Comparison of ENCODE assay signal across 9 cellular contexts in the genomic region with DNA sequence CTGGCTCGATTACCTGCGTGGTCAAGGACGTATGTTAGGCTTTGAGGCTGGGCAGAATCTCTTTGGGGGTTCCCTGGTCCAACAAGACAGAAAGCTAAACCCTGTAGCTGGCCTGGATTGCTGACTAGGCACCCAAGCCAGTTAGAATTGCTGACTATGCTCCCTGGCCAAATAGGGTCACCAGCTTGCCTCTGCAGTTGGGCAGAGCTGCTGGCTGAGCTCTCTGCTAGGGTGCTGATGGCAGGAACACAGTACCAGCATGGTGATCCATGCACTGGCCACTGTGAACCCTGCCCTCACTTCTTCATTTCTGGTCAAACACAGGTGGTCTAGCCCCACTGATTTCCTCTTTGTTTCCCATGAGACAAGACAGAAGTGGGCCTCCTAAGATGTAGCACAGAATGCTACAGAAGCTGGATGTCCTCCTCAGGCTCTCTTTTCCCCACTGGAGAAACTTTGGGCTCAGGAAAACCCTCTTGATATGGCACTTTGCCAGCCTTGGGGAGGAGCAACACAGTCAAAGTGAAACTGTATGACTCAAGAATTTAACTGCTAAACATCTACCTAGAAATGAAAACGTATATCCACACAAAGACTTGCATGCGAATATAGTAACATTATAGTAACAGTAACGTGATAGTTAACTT. TPM values are rescaled to one million over a fixed set of nuclear protein-coding genes. Genes with fewer than 3 reads are reported as not detected.
DNase-seq lines count a peak whose midpoint lies in the region; ATAC-seq, FAIRE-seq and TF ChIP-seq lines count a peak whose summit lies in the region.
"Had no signal": no experiment of that assay in that cellular context is flagged by ENCODE, and none has a peak within 500 bp of the region (broad histone marks: within the 10 kb centered on the region; RNA-seq: fewer than 3 reads in every experiment).

No MANE protein-coding gene starts in this region.

- WGBS in SK-N-SH (ENCODE audit: low lambda C conversion rate) = 30% methylated on average over 6 of the region's 6 CpGs
- WGBS in H1 (ENCODE audit: extremely low coverage in 1 of 2, insufficient coverage in 1 of 2, insufficient read length in 1 of 2, insufficient replicate concordance in 2 of 2, low coverage in 1 of 2, low lambda C conversion rate in 2 of 2, missing lambda C conversion rate in 1 of 2), 2 experiments = 92% methylated on average over 6 of the region's 6 CpGs; no CpG with 5 or more reads in 1 of the 2 experiments

- no peaks in the 10 kb centered on the region for H3K79me1 ChIP-seq in H1 (ENCODE audit: low read depth, low read length)

- H2BK15ac ChIP-seq in H1 (ENCODE audit: low read length) = no peak overlapping the region

- no peak overlapping the region for H3K18ac ChIP-seq in H1 (ENCODE audit: extremely low read depth, low read length)

- H3K36me3 ChIP-seq in CD4-positive, alpha-beta memory T cell (ENCODE audit: insufficient read depth, low read length) = peaks cover 11% of the 10 kb centered on the region
- H3K36me3 ChIP-seq in SK-N-SH (replicated peaks in 1 of 2; ENCODE audit: control insufficient read depth in 1 of 2, insufficient read depth in 2 of 2, low read length in 1 of 2) (peaks cover 0 to 32% of the 10 kb centered on the region in 2 experiments), H1 (ENCODE audit: control insufficient read depth in 2 of 4, insufficient read depth in 4 of 4, low read length in 3 of 4) (no peaks in the 10 kb centered on the region), GM23338 (ENCODE audit: insufficient read depth) (0 out of 2 replicates have a peak, but pooled peaks cover 3% of the 10 kb centered on the region)

- H3F3A ChIP-seq in SK-N-SH (replicated peaks; ENCODE audit: insufficient read depth) (peaks cover 13% of the 10 kb centered on the region), GM23338 (replicated peaks; ENCODE audit: low read depth) (no peaks in the 10 kb centered on the region)

- H3K4me1 Mint-ChIP-seq in CD4-positive, alpha-beta memory T cell = peaks cover 58 to 78% (median 65%) of the 10 kb centered on the region in 4 donors
- H3K4me1 Mint-ChIP-seq in mesothelial cell of epicardium (no peaks in the 10 kb centered on the region), GM23338 (no peaks in the 10 kb centered on the region)

- H3K9me3 ChIP-seq in CD4-positive, alpha-beta memory T cell (ENCODE audit: control insufficient read depth in 1 of 2, low read length in 2 of 2) = peaks cover 0 to 6% of the 10 kb centered on the region in 2 donors
- H3K9me3 ChIP-seq in SK-N-SH (peaks cover 12% of the 10 kb centered on the region; the same call in 1 of the 2 replicates), H1 (ENCODE audit: insufficient read depth in 2 of 2, low read depth in 1 of 2, low read length in 1 of 2) (peaks cover 0 to 2% of the 10 kb centered on the region in 2 experiments; a peak in 1 of 4 replicates)

- peak overlapping the region; percentile 44; the same call in 1 of the 2 replicates for H2BK5ac ChIP-seq in H1 (ENCODE audit: low read depth, low read length)

- H3K56ac ChIP-seq in H1 (replicated peaks; ENCODE audit: insufficient read length, low read depth, low read length) = no peak overlapping the region

- CTCF ChIA-PET in CD4-positive, alpha-beta memory T cell (lab: Charles Lee; ENCODE audit: partially characterized antibody) = interaction anchor here (1.2 kb wide), 1 partner anchor 10 kb away, joined by 3 read pairs; no protein-coding TSS in a partner anchor
- CTCF ChIA-PET in SK-N-SH (lab: Yijun Ruan, JAX) = no interaction called here
- CTCF ChIA-PET in H1 (lab: Charles Lee; ENCODE audit: partially characterized antibody) = no interaction called here

- TF ChIP-seq CTCF in SK-N-SH (IDR thresholded peaks at IDR 0.05) = no peak
- no peak for TF ChIP-seq CTCF in H1 (IDR thresholded peaks at IDR 0.05; ENCODE audit: control extremely low read depth in 1 of 3, insufficient read depth in 1 of 3, low read depth in 1 of 3, low read length in 3 of 3)
- TF ChIP-seq CTCF in mesothelial cell of epicardium (IDR thresholded peaks at IDR 0.05; ENCODE audit: unreplicated experiment) = no peak
- TF ChIP-seq CTCF in GM23338 (conservative IDR thresholded peaks at IDR 0.05; ENCODE audit: low read depth in 2 of 2) = no peak

- peaks cover 49 to 68% of the 10 kb centered on the region in 2 donors for H3K36me3 Mint-ChIP-seq in CD4-positive, alpha-beta memory T cell
- H3K36me3 Mint-ChIP-seq in mesothelial cell of epicardium (peaks cover 2% of the 10 kb centered on the region), GM23338 (ENCODE audit: low read depth) (peaks cover 1% of the 10 kb centered on the region; the same call in 2 of the 3 replicates)

- ATAC-seq in GM21390 (IDR thresholded peaks at IDR 0.05; ENCODE audit: unreplicated experiment) (peak; percentile 61), GM23338 (no peak)

- no peak overlapping the region; the same call in 1 of the 2 replicates for H2BK12ac ChIP-seq in H1 (ENCODE audit: low read depth, low read length)

- peak overlapping the region; percentile 22; the same call in 1 of the 2 replicates for H4K8ac ChIP-seq in H1 (ENCODE audit: extremely low read depth, insufficient read depth, low read length)

- FAIRE-seq in H1 (lab: Jason Lieb, UNC) (no peak), urothelium cell line (lab: Jason Lieb, UNC) (no peak)

- no peak overlapping the region for H4K5ac ChIP-seq in H1 (ENCODE audit: insufficient read length, low read depth, low read length)

- no peak overlapping the region for H3K4ac ChIP-seq in H1 (replicated peaks; ENCODE audit: insufficient read length, low read depth, low read length)

- DNase-seq in CD4-positive, alpha-beta memory T cell = peak in 1 of 5 donors; percentile 32
- no peak for DNase-seq in SK-N-SH
- DNase-seq in H1 (ENCODE audit: low read depth in 1 of 2, low spot score in 2 of 2) = no peak
- DNase-seq in DMS 273 treated with DMSO at 0.1 percent for 48 hours (lab: John Stamatoyannopoulos, UW) = no peak
- no peak for DNase-seq in mesothelial cell of epicardium (ENCODE audit: low spot score in 2 of 2, unreplicated experiment in 2 of 2)
- DNase-seq in GM23338 (ENCODE audit: low spot score) = no peak
- no peak for DNase-seq in urothelium cell line (ENCODE audit: low spot score)
- DNase-seq: foreskin melanocyte had no signal

- H4K20me1 ChIP-seq in SK-N-SH (ENCODE audit: insufficient read depth) (no peaks in the 10 kb centered on the region), H1 (replicated peaks in 1 of 2; ENCODE audit: control insufficient read depth in 1 of 2, insufficient read depth in 2 of 2, low read length in 2 of 2) (no peaks in the 10 kb centered on the region), GM23338 (replicated peaks; ENCODE audit: insufficient read depth) (no peaks in the 10 kb centered on the region)

- H3K79me2 ChIP-seq in SK-N-SH (ENCODE audit: insufficient read depth) (peaks cover 64% of the 10 kb centered on the region), H1 (ENCODE audit: control insufficient read depth in 1 of 2, insufficient read depth in 2 of 2, low read length in 2 of 2) (no peaks in the 10 kb centered on the region), GM23338 (replicated peaks; ENCODE audit: insufficient read depth) (no peaks in the 10 kb centered on the region)

- H2BK20ac ChIP-seq in H1 (ENCODE audit: low read length) = no peak overlapping the region

- intact Hi-C loops in CD4-positive, alpha-beta memory T cell (cut with micrococcal nuclease) = no loop called here

- H2AFZ ChIP-seq in SK-N-SH (ENCODE audit: low read depth) (no peak overlapping the region), H1 (ENCODE audit: low read length) (no peak overlapping the region), GM23338 (no peak overlapping the region)

- H3K9ac ChIP-seq in SK-N-SH (no peak overlapping the region), H1 (replicated peaks in 1 of 4; ENCODE audit: extremely low read depth in 1 of 4, low read depth in 3 of 4, low read length in 3 of 4) (no peak overlapping the region)

- POLR2A ChIA-PET in CD4-positive, alpha-beta memory T cell (lab: Charles Lee; ENCODE audit: partially characterized antibody) = interaction anchor here (1.6 kb wide), 1 partner anchor 29 kb away, joined by 4 read pairs; no protein-coding TSS in a partner anchor
- POLR2A ChIA-PET in SK-N-SH (lab: Yijun Ruan, JAX) = no interaction called here
- POLR2A ChIA-PET in H1 (lab: Charles Lee; ENCODE audit: partially characterized antibody) = no interaction called here

- H3K9me2 ChIP-seq in SK-N-SH (no peaks in the 10 kb centered on the region), GM23338 (ENCODE audit: insufficient read depth) (0 out of 2 replicates have a peak, but pooled peaks cover 4% of the 10 kb centered on the region)

- H3K4me3 Mint-ChIP-seq in CD4-positive, alpha-beta memory T cell = peak overlapping the region; percentile 41 to 77 (median 54)
- H3K4me3 Mint-ChIP-seq in mesothelial cell of epicardium (no peak overlapping the region), GM23338 (no peak overlapping the region)

- no peak for TF ChIP-seq POLR2A in H1 (IDR thresholded peaks at IDR 0.05; ENCODE audit: control extremely low read depth in 1 of 2, low read depth in 2 of 2, low read length in 2 of 2)

- H3K27ac Mint-ChIP-seq in CD4-positive, alpha-beta memory T cell = peak overlapping the region in 6 of 7 donors; percentile 66 to 89 (median 80)
- H3K27ac Mint-ChIP-seq in mesothelial cell of epicardium (no peak overlapping the region), GM23338 (no peak overlapping the region)

- peak overlapping the region in 1 of 2 donors; percentile 11 for H3K4me3 ChIP-seq in CD4-positive, alpha-beta memory T cell (ENCODE audit: low read length in 2 of 2)
- H3K4me3 ChIP-seq in SK-N-SH (ENCODE audit: low read depth in 2 of 2, low read length in 1 of 2) (peak overlapping the region in 1 of 2 experiments; percentile 0; a peak in 1 of 4 replicates), H1 (ENCODE audit: extremely low read depth in 1 of 4, insufficient read depth in 2 of 4, low read depth in 3 of 4, low read length in 4 of 4) (no peak overlapping the region), GM23338 (no peak overlapping the region)

- H3K9me3 Mint-ChIP-seq in CD4-positive, alpha-beta memory T cell = peaks cover 3 to 35% (median 24%) of the 10 kb centered on the region in 8 donors
- H3K9me3 Mint-ChIP-seq in mesothelial cell of epicardium (peaks cover 33% of the 10 kb centered on the region), GM23338 (peaks cover 13% of the 10 kb centered on the region; the same call in 2 of the 3 replicates)

- H2AK5ac ChIP-seq in H1 (ENCODE audit: low read depth, low read length) = no peak overlapping the region

- no peaks in the 10 kb centered on the region for H3K23me2 ChIP-seq in H1 (ENCODE audit: low read depth, low read length)

- H3K14ac ChIP-seq in H1 (ENCODE audit: insufficient read length) = no peak overlapping the region

- no peak overlapping the region for H3K27ac ChIP-seq in CD4-positive, alpha-beta memory T cell (ENCODE audit: low read depth, low read length)
- H3K27ac ChIP-seq in SK-N-SH (ENCODE audit: low read depth in 2 of 2, low read length in 1 of 2) = no peak overlapping the region
- no peak overlapping the region for H3K27ac ChIP-seq in H1 (ENCODE audit: low read depth, low read length)
- H3K27ac ChIP-seq in GM23338 (ENCODE audit: low read depth) = no peak overlapping the region

- peak overlapping the region; percentile 11; the same call in 1 of the 2 replicates for H3K4me2 ChIP-seq in SK-N-SH
- no peak overlapping the region for H3K4me2 ChIP-seq in H1 (ENCODE audit: insufficient read depth in 1 of 2, low read depth in 2 of 2, low read length in 2 of 2)
- no peak overlapping the region for H3K4me2 ChIP-seq in GM23338

- TF ChIP-seq RAD21 in SK-N-SH (IDR thresholded peaks at IDR 0.05; ENCODE audit: low read length) (no peak), H1 (IDR thresholded peaks at IDR 0.05 in 1 of 2, conservative IDR thresholded peaks at IDR 0.05 in 1 of 2; ENCODE audit: low read depth in 2 of 2, low read length in 2 of 2) (no peak)

- no peaks in the 10 kb centered on the region for H3K27me3 Mint-ChIP-seq in CD4-positive, alpha-beta memory T cell
- no peaks in the 10 kb centered on the region for H3K27me3 Mint-ChIP-seq in mesothelial cell of epicardium (ENCODE audit: low read depth)
- no peaks in the 10 kb centered on the region for H3K27me3 Mint-ChIP-seq in GM23338 (ENCODE audit: insufficient read depth, low read depth, poor library complexity)

- peaks cover 65% of the 10 kb centered on the region for H3K4me1 ChIP-seq in CD4-positive, alpha-beta memory T cell (ENCODE audit: insufficient read depth, low read length)
- H3K4me1 ChIP-seq in SK-N-SH (ENCODE audit: control insufficient read depth in 1 of 2, insufficient read depth in 2 of 2, low read depth in 1 of 2, low read length in 1 of 2) (no peaks in the 10 kb centered on the region), H1 (replicated peaks in 1 of 4; ENCODE audit: control insufficient read depth in 3 of 4, insufficient read depth in 4 of 4, low read length in 3 of 4) (no peaks in the 10 kb centered on the region), GM23338 (ENCODE audit: insufficient read depth) (no peaks in the 10 kb centered on the region)

- H4K91ac ChIP-seq in H1 (replicated peaks; ENCODE audit: insufficient read length, low read length) = no peak overlapping the region

- no peaks in the 10 kb centered on the region for H3K27me3 ChIP-seq in CD4-positive, alpha-beta memory T cell (ENCODE audit: insufficient read depth, low read length)
- H3K27me3 ChIP-seq in SK-N-SH (ENCODE audit: insufficient read depth) (no peaks in the 10 kb centered on the region), H1 (replicated peaks in 1 of 4; ENCODE audit: control insufficient read depth in 3 of 4, extremely low read depth in 1 of 4, insufficient read depth in 3 of 4, low read length in 3 of 4) (no peaks in the 10 kb centered on the region), GM23338 (ENCODE audit: insufficient read depth) (no peaks in the 10 kb centered on the region)

- no peak overlapping the region for H3K23ac ChIP-seq in H1 (ENCODE audit: insufficient read length)

- TF ChIP-seq EP300 in SK-N-SH (IDR thresholded peaks at IDR 0.05; ENCODE audit: borderline replicate concordance in 1 of 2, low read depth in 1 of 2, low read length in 1 of 2) = no peak
- no peak for TF ChIP-seq EP300 in H1 (IDR thresholded peaks at IDR 0.05; ENCODE audit: borderline replicate concordance in 1 of 2, low read depth in 2 of 2, low read length in 2 of 2)

- H2BK120ac ChIP-seq in H1 (replicated peaks; ENCODE audit: low read depth, low read length) = no peak overlapping the region

RNA-seq across cellular contexts. Expression of gene SP140L, which starts 20.8 kb away (rescaled TPM):
- total RNA-seq in CD4-positive, alpha-beta memory T cell = 100 to 1,000 TPM in 1 of 2 experiments, 10 to 100 TPM in 1; 98.6 to 102 TPM
- 10 to 100 TPM; 24.1 to 37.2 TPM for polyA plus RNA-seq in CD4-positive, alpha-beta memory T cell
- polyA plus RNA-seq in SK-N-SH (2012; rRNA removed) (13.5 and 18.0 TPM in 2 replicates), H1 (2011; rRNA removed) (0.36 and 0.58 TPM in 2 replicates), GM23338 (2016; fragmentation: Nextera tagmentation; extraction: Ambion mirVana) (1.3 and 1.5 TPM in 2 replicates)
- polyA plus RNA-seq in SK-N-SH (2012; cell fraction: cytosol; rRNA removed) = 11.7 and 13.1 TPM in 2 replicates
- polyA plus RNA-seq in SK-N-SH (2012; cell fraction: nucleus; rRNA removed) = 22.2 and 44.3 TPM in 2 replicates
- 0.31 and 1.5 TPM in 2 replicates for total RNA-seq in H1 (2021; fragmentation: NEBNext Ultra II Directional; extraction: Animal tissue kit (Norgen Biotek cat#: 25700))
- 0.53 TPM for polyA plus RNA-seq in H1 (2011; cell fraction: cytosol; rRNA removed)
- 0.81 TPM for polyA plus RNA-seq in H1 (2011; cell fraction: nucleus; rRNA removed)
- 0.28 to 0.57 TPM (median 0.40 TPM) in 4 replicates for polyA plus RNA-seq in H1 (2012, experiment 1 of 2)
- polyA plus RNA-seq in H1 (2012, experiment 2 of 2) = not detected
- 0.63 TPM for polyA plus RNA-seq in H1 (2013, experiment 1 of 2)
- 1.0 TPM for polyA plus RNA-seq in H1 (2013, experiment 2 of 2)
- polyA minus RNA-seq in H1 (2011; rRNA and poly(A)+ RNA removed) = 0.66 and 0.69 TPM in 2 replicates
- 0.51 TPM for polyA minus RNA-seq in H1 (2011; cell fraction: cytosol; rRNA and poly(A)+ RNA removed)
- 0.70 TPM for polyA minus RNA-seq in H1 (2011; cell fraction: nucleus; rRNA and poly(A)+ RNA removed)
- total RNA-seq in mesothelial cell of epicardium = 4.5 to 7.2 TPM (median 7.2 TPM) in 3 replicates
- 0.66 and 1.7 TPM in 2 replicates for total RNA-seq in GM23338 (2014; rRNA removed; shearing (Covaris generic))

Comparison
In these comparisons a context has a peak if more than half of its experiments do, and no peak if none do; other contexts are left out.
1. H3K27ac Mint-ChIP-seq: peak in CD4-positive, alpha-beta memory T cell (6 of 7); none in mesothelial cell of epicardium (single experiment) and GM23338 (single experiment).
2. H3K4me3 Mint-ChIP-seq: peak in CD4-positive, alpha-beta memory T cell (8 of 8); none in mesothelial cell of epicardium (single experiment) and GM23338 (single experiment).
3. RNA of gene SP140L, which starts 20.8 kb away (total RNA-seq): 98.6 to 102 TPM in CD4-positive, alpha-beta memory T cell; 4.5 to 7.2 TPM in mesothelial cell of epicardium, 0.66 to 1.7 TPM in GM23338 and 0.31 to 1.5 TPM in H1; every median in the first group is over 10 times any median in the second.